ENCODE assay signal across 13 cellular contexts in genomic region chr1:162035241-162035640, GRCh38. TPM values are rescaled to one million over a fixed set of nuclear protein-coding genes. Genes with fewer than 3 reads are reported as not detected.
DNase-seq lines count a peak whose midpoint lies in the region; ATAC-seq and TF ChIP-seq lines count a peak whose summit lies in the region.
"Had no signal": no experiment of that assay in that cellular context is flagged by ENCODE, and none has a peak within 500 bp of the region (broad histone marks: within the 10 kb centered on the region; RNA-seq: fewer than 3 reads in every experiment).

No MANE protein-coding gene starts in this region.

- H3K4me2 ChIP-seq in KMS-11 = peak overlapping the region; percentile 1; the same call in 1 of the 2 replicates

- H3K79me2 ChIP-seq in KMS-11 (ENCODE audit: insufficient read depth, low read depth) = no peaks in the 10 kb centered on the region
- H3K79me2 ChIP-seq: parathyroid adenoma had no signal

- H3K36me3 ChIP-seq in KMS-11 (ENCODE audit: insufficient read depth) = no peaks in the 10 kb centered on the region

- H2AFZ ChIP-seq in KMS-11 (ENCODE audit: low read depth) = peak overlapping the region; percentile 3; the same call in 1 of the 2 replicates
- H2AFZ ChIP-seq: parathyroid adenoma had no signal

- H3K36me3 Mint-ChIP-seq in activated naive CD4-positive, alpha-beta T cell treated with anti-CD3 and anti-CD28 coated beads, Interleukin-2, amount 50 U/mL, for 72 hours = no peaks in the 10 kb centered on the region
- H3K36me3 Mint-ChIP-seq: memory B cell had no signal

- no peak for DNase-seq in activated naive CD4-positive, alpha-beta T cell treated with anti-CD3 and anti-CD28 coated beads, Interleukin-2, amount 50 U/mL, for 72 hours (ENCODE audit: low spot score in 2 of 2)
- no peak for DNase-seq in activated naive CD4-positive, alpha-beta T cell treated with Interleukin-2 at 50 U/mL for 16 hours
- DNase-seq in astrocyte of the hippocampus (ENCODE audit: low read depth, low spot score) (peak; percentile 29), foreskin fibroblast (no peak), activated gamma-delta T cell treated with Interleukin-2 at 50 U/mL for 16 hours (no peak), NK-92 (lab: John Stamatoyannopoulos, UW; ENCODE audit: unreplicated experiment) (no peak)
- peak; percentile 33 for DNase-seq in stimulated activated CD8-positive, alpha-beta memory T cell treated with anti-CD3 and anti-CD28 coated beads, Interleukin-4, amount 100 ng/mL, for 48 hours
- DNase-seq: COR-L47, KBM-7 had no signal

- H3K9ac ChIP-seq in KMS-11 = no peak overlapping the region
- H3K9ac ChIP-seq: parathyroid adenoma had no signal

- peak; percentile 30 to 36 for ATAC-seq in activated naive CD4-positive, alpha-beta T cell treated with anti-CD3 and anti-CD28 coated beads, Interleukin-2, amount 50 U/mL, for 72 hours

- no peaks in the 10 kb centered on the region for H3K9me3 Mint-ChIP-seq in activated naive CD4-positive, alpha-beta T cell treated with anti-CD3 and anti-CD28 coated beads, Interleukin-2, amount 50 U/mL, for 72 hours
- H3K9me3 Mint-ChIP-seq: central memory CD8-positive, alpha-beta T cell; memory B cell had no signal

- H3K27ac ChIP-seq in KMS-11 = no peak overlapping the region
- H3K27ac ChIP-seq: parathyroid adenoma had no signal

- no peaks in the 10 kb centered on the region for H3K27me3 ChIP-seq in KMS-11 (ENCODE audit: insufficient read depth, low read depth)

- H4K20me1 ChIP-seq in KMS-11 (ENCODE audit: insufficient read depth) = no peaks in the 10 kb centered on the region

- no peak for TF ChIP-seq CTCF in KMS-11 (conservative IDR thresholded peaks at IDR 0.05; ENCODE audit: low read depth, low read length)
- no peak for TF ChIP-seq CTCF in foreskin fibroblast (IDR thresholded peaks at IDR 0.05; ENCODE audit: low read depth, low read length)

- no peak overlapping the region for H3K27ac Mint-ChIP-seq in activated naive CD4-positive, alpha-beta T cell treated with anti-CD3 and anti-CD28 coated beads, Interleukin-2, amount 50 U/mL, for 72 hours
- H3K27ac Mint-ChIP-seq: memory B cell had no signal

- peak overlapping the region; percentile 31 for H3K4me3 ChIP-seq in KMS-11 (IDR thresholded peaks at IDR 0.05; ENCODE audit: insufficient read depth, low read depth, low read length)
- H3K4me3 ChIP-seq in foreskin fibroblast (ENCODE audit: low read depth in 1 of 2, low read length in 2 of 2) = no peak overlapping the region

- peaks cover 46% of the 10 kb centered on the region for H3K4me1 ChIP-seq in KMS-11 (ENCODE audit: low read depth, poor library complexity, severe bottlenecking)
- H3K4me1 ChIP-seq: parathyroid adenoma had no signal

RNA-seq across cellular contexts. Expression of gene OLFML2B, which starts 11.6 kb away (rescaled TPM):
- total RNA-seq in activated naive CD4-positive, alpha-beta T cell treated with anti-CD3 and anti-CD28 coated beads, Interleukin-2, amount 50 U/mL, for 72 hours = under 1 TPM; 0.14 to 0.18 TPM

RNA-seq across cellular contexts. Expression of gene NOS1AP, which starts 34.2 kb away (rescaled TPM):
- under 1 TPM; 0.18 to 0.27 TPM for total RNA-seq in activated naive CD4-positive, alpha-beta T cell treated with anti-CD3 and anti-CD28 coated beads, Interleukin-2, amount 50 U/mL, for 72 hours

Comparison
In these comparisons a context has a peak if more than half of its experiments do, and no peak if none do; other contexts are left out.
1. DNase-seq: peak in astrocyte of the hippocampus (single experiment) and stimulated activated CD8-positive, alpha-beta memory T cell treated with anti-CD3 and anti-CD28 coated beads, Interleukin-4, amount 100 ng/mL, for 48 hours (single experiment); none in activated naive CD4-positive, alpha-beta T cell treated with anti-CD3 and anti-CD28 coated beads, Interleukin-2, amount 50 U/mL, for 72 hours (0 of 2), activated naive CD4-positive, alpha-beta T cell treated with Interleukin-2 at 50 U/mL for 16 hours (single experiment), foreskin fibroblast (0 of 2), activated gamma-delta T cell treated with Interleukin-2 at 50 U/mL for 16 hours (single experiment) and NK-92 (single experiment).